Comparison of ENCODE assay signal across 8 cellular contexts in the genomic region with DNA sequence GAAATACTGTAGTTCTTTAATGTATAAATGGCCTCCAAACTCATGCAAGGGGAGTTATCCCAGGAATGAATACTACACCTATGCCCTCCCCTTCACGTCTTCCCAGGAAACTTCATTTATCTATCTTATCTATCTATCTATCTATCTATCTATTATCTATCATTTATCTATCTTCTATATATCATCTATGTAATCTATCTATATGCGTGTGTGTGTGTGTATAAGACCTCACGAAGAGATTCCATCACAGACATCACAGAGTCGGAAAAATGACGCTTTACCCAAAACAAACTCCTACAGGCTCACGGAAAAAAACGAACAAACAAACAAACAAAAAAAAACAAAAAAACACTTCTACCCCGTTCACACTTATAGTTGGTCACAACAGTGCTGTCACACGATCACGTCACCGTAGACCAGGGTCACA. TPM values are rescaled to one million over a fixed set of nuclear protein-coding genes. Genes with fewer than 3 reads are reported as not detected.
A peak's percentile ranks its signal among the peaks of the same experiment; 100 is the strongest.
DNase-seq lines count a peak whose midpoint lies in the region; ATAC-seq and TF ChIP-seq lines count a peak whose summit lies in the region.

No MANE protein-coding gene starts in this region.

- ATAC-seq in HG02759 (IDR thresholded peaks at IDR 0.05; ENCODE audit: unreplicated experiment) (no peak), HG02981 (IDR thresholded peaks at IDR 0.05; ENCODE audit: unreplicated experiment) (no peak), GM19463 (IDR thresholded peaks at IDR 0.05; ENCODE audit: unreplicated experiment) (no peak)

- H3K4me3 ChIP-seq in HFF-Myc (replicated peaks; ENCODE audit: low read depth, low read length) (peak overlapping the region; percentile 54), iPS DF 6.9 (ENCODE audit: low read length) (peak overlapping the region; percentile 60; the same call in 1 of the 2 replicates), spleen (peak overlapping the region; percentile 36 to 91 (median 81))

- DNase-seq in HFF-Myc (ENCODE audit: extremely low read depth, low read depth) (no peak), iPS DF 6.9 (ENCODE audit: low read depth, low spot score) (no peak), spleen (no peak)
- DNase-seq in activated CD4-positive, alpha-beta memory T cell treated with anti-CD3 and anti-CD28 coated beads, Interleukin-2, amount 10 ng/mL, durations not matched to agents 7 days and 5 days: no peak
- no peak for DNase-seq in activated CD4-positive, CD25-positive, alpha-beta regulatory T cell (lab: John Stamatoyannopoulos, UW)

- H3K27me3 ChIP-seq in iPS DF 6.9 (ENCODE audit: control insufficient read depth, insufficient read depth, low read length) (no peaks in the 10 kb centered on the region), spleen (replicated peaks in 1 of 7) (no peaks in the 10 kb centered on the region)

- H3K9me3 ChIP-seq in iPS DF 6.9 (ENCODE audit: control insufficient read depth, insufficient read depth, low read length) (no peaks in the 10 kb centered on the region), spleen (peaks cover under 1 to 67% (median 56%) of the 10 kb centered on the region in 8 donors)

- H3K27ac ChIP-seq in iPS DF 6.9 (ENCODE audit: low read length) (no peak overlapping the region), spleen (peak overlapping the region; percentile 75 to 96 (median 90))

- H3K27me3 Mint-ChIP-seq in activated CD4-positive, alpha-beta memory T cell treated with anti-CD3 and anti-CD28 coated beads, Interleukin-2, amount 10 ng/mL, durations not matched to agents 7 days and 5 days: no peaks in the 10 kb centered on the region

- peaks cover 41% of the 10 kb centered on the region for H3K9me3 Mint-ChIP-seq in activated CD4-positive, alpha-beta memory T cell treated with anti-CD3 and anti-CD28 coated beads, Interleukin-2, amount 10 ng/mL, durations not matched to agents 7 days and 5 days

- peak overlapping the region; percentile 90 for H3K27ac Mint-ChIP-seq in activated CD4-positive, alpha-beta memory T cell treated with anti-CD3 and anti-CD28 coated beads, Interleukin-2, amount 10 ng/mL, durations not matched to agents 7 days and 5 days

- H3K4me3 Mint-ChIP-seq in activated CD4-positive, alpha-beta memory T cell treated with anti-CD3 and anti-CD28 coated beads, Interleukin-2, amount 10 ng/mL, durations not matched to agents 7 days and 5 days: peak overlapping the region; percentile 87

- no peak for TF ChIP-seq CTCF in HFF-Myc (IDR thresholded peaks at IDR 0.05; ENCODE audit: low read depth, low read length, missing control alignments)
- no peak for TF ChIP-seq CTCF in spleen (IDR thresholded peaks at IDR 0.05 in 8 of 11, conservative IDR thresholded peaks at IDR 0.05 in 3 of 11)

- H3K4me1 Mint-ChIP-seq in activated CD4-positive, alpha-beta memory T cell treated with anti-CD3 and anti-CD28 coated beads, Interleukin-2, amount 10 ng/mL, durations not matched to agents 7 days and 5 days: peaks cover 33% of the 10 kb centered on the region

- peaks cover 81% of the 10 kb centered on the region for H3K36me3 Mint-ChIP-seq in activated CD4-positive, alpha-beta memory T cell treated with anti-CD3 and anti-CD28 coated beads, Interleukin-2, amount 10 ng/mL, durations not matched to agents 7 days and 5 days (ENCODE audit: low read depth)

- no peak for TF ChIP-seq POLR2A in spleen (IDR thresholded peaks at IDR 0.05)

- H3K4me1 ChIP-seq in iPS DF 6.9 (ENCODE audit: control insufficient read depth, insufficient read depth, low read length) (no peaks in the 10 kb centered on the region), spleen (peaks cover 8 to 32% (median 27%) of the 10 kb centered on the region in 6 donors)

- 100% methylated on average over 1 of the region's 11 CpGs for WGBS in iPS DF 6.9 (ENCODE audit: insufficient coverage, insufficient read length)
- WGBS in spleen, 5 donors: 2 to 3% (median 3%) methylated on average over 11 of the region's 11 CpGs

- intact Hi-C loops in spleen (cut with DNase I; ENCODE audit: low total_unique reads): loop anchor here (5.0 kb wide), 1 partner anchor 45 kb away; a partner anchor contains a TSS

- POLR2A ChIA-PET in activated CD4-positive, alpha-beta memory T cell treated with anti-CD3 and anti-CD28 coated beads, Interleukin-2, amount 10 ng/mL, durations not matched to agents 7 days and 5 days (lab: Charles Lee): interaction anchor here (0.6 to 3.3 kb wide), 13 partner anchors 25 to 895 kb away, joined by 3 to 30 read pairs (median 5); a partner anchor contains a TSS

- H3K36me3 ChIP-seq in iPS DF 6.9 (ENCODE audit: control insufficient read depth, insufficient read depth, low read length): peaks cover 1% of the 10 kb centered on the region; the same call in 1 of the 2 replicates
- H3K36me3 ChIP-seq in spleen: peaks cover 0 to 69% (median 42%) of the 10 kb centered on the region in 6 donors

- CTCF ChIA-PET in activated CD4-positive, alpha-beta memory T cell treated with anti-CD3 and anti-CD28 coated beads, Interleukin-2, amount 10 ng/mL, durations not matched to agents 7 days and 5 days (lab: Charles Lee): interaction anchor here (1.0 kb wide), 1 partner anchor 44 kb away, joined by 6 read pairs; a partner anchor contains a TSS

RNA-seq across cellular contexts. Expression of a gene that starts 0.5 kb away (rescaled TPM):
- total RNA-seq in activated CD4-positive, alpha-beta memory T cell treated with anti-CD3 and anti-CD28 coated beads, Interleukin-2, amount 10 ng/mL, durations not matched to agents 7 days and 5 days: 10 to 100 TPM; 11.1 to 14.6 TPM
- 10 to 100 TPM; 10.1 to 19.4 (median 14.2) TPM for total RNA-seq in spleen
- 1 to 10 TPM; 7.7 to 9.9 (median 8.0) TPM for polyA plus RNA-seq in spleen

RNA-seq across cellular contexts. Expression of a gene that starts 32.5 kb away (rescaled TPM):
- total RNA-seq in activated CD4-positive, alpha-beta memory T cell treated with anti-CD3 and anti-CD28 coated beads, Interleukin-2, amount 10 ng/mL, durations not matched to agents 7 days and 5 days: 10 to 100 TPM; 11.8 to 13.5 TPM
- 10 to 100 TPM in 1 of 7 donors, 1 to 10 TPM in 6; 7.2 to 13.3 (median 8.8) TPM for total RNA-seq in spleen
- 1 to 10 TPM; 2.1 to 2.6 (median 2.6) TPM for polyA plus RNA-seq in spleen

RNA-seq across cellular contexts. Expression of a gene that starts 44.5 kb away (rescaled TPM):
- 1 to 10 TPM; 9.0 to 9.9 TPM for total RNA-seq in activated CD4-positive, alpha-beta memory T cell treated with anti-CD3 and anti-CD28 coated beads, Interleukin-2, amount 10 ng/mL, durations not matched to agents 7 days and 5 days
- 10 to 100 TPM in 5 of 7 donors, 1 to 10 TPM in 2; 8.7 to 14.8 (median 12.4) TPM for total RNA-seq in spleen
- 1 to 10 TPM; 2.9 to 5.4 (median 3.7) TPM for polyA plus RNA-seq in spleen
